In genomic region chrX:16892504-16893362, GRCh38 we compare ENCODE assay signal across 8 cellular contexts. TPM values are rescaled to one million over a fixed set of nuclear protein-coding genes. Genes with fewer than 3 reads are reported as not detected.
DNase-seq lines count a peak whose midpoint lies in the region; ATAC-seq, FAIRE-seq and TF ChIP-seq lines count a peak whose summit lies in the region.

No MANE protein-coding gene starts in this region.

- H3K9me2 ChIP-seq in hepatocyte (replicated peaks; ENCODE audit: insufficient read depth), result no peaks in the 10 kb centered on the region

- H3K36me3 ChIP-seq in GM12878 (ENCODE audit: control insufficient read depth in 2 of 2, insufficient read depth in 2 of 2, low read length in 1 of 2), result no peaks in the 10 kb centered on the region
- H3K36me3 ChIP-seq in hepatocyte (replicated peaks; ENCODE audit: insufficient read depth, low read depth), result no peaks in the 10 kb centered on the region
- H3K36me3 ChIP-seq in gastrocnemius medialis, result no peaks in the 10 kb centered on the region

- SMC1A ChIA-PET in GM12878 (lab: Charles Lee; ENCODE audit: uncharacterized antibody, unreplicated experiment), result interaction anchor here (1.4 to 2.0 kb wide), 5 partner anchors 10 to 153 kb away, joined by 4 to 12 read pairs (median 5); no protein-coding TSS in a partner anchor

- peak; percentile 40 for DNase-seq in GM10266 (ENCODE audit: extremely low spot score)
- DNase-seq in NCI-H2029 treated with DMSO at 0.1 percent for 48 hours (lab: John Stamatoyannopoulos, UW), result peak; percentile 50
- peak in 4 of 5 donors; percentile 26 to 63 (median 42) for DNase-seq in T-helper 1 cell
- peak; percentile 25 for DNase-seq in GM12878 (ENCODE audit: low read depth, low spot score)
- DNase-seq in hepatocyte (ENCODE audit: low spot score), result peak; percentile 94
- peak; percentile 28 to 58 for DNase-seq in gastrocnemius medialis

- no peak overlapping the region for H3K27ac ChIP-seq in GM12878 (ENCODE audit: control insufficient read depth, insufficient read depth)
- H3K27ac ChIP-seq in hepatocyte, result no peak overlapping the region
- no peak overlapping the region for H3K27ac ChIP-seq in gastrocnemius medialis

- CTCF ChIA-PET in GM12878 (lab: Yijun Ruan, JAX), result interaction anchor here (0.6 to 4.0 kb wide), 28 partner anchors 10 to 595 kb away, joined by 3 to 75 read pairs (median 4); partner anchors contain the start of genes SYAP1 and TXLNG

- H3K79me2 ChIP-seq in GM12878 (ENCODE audit: control insufficient read depth, insufficient read depth, low read length) (no peaks in the 10 kb centered on the region), hepatocyte (no peaks in the 10 kb centered on the region)

- RAD21 ChIA-PET in GM12878 (lab: Charles Lee; ENCODE audit: unreplicated experiment), result interaction anchor here (1.0 to 1.8 kb wide), 3 partner anchors 10 to 154 kb away, joined by 5 to 11 read pairs (median 6); no protein-coding TSS in a partner anchor

- H3K9ac ChIP-seq in GM12878 (ENCODE audit: control insufficient read depth, insufficient read depth, low read length), result no peak overlapping the region

- H4K20me1 ChIP-seq in GM12878 (ENCODE audit: control insufficient read depth, insufficient read depth), result no peaks in the 10 kb centered on the region
- no peaks in the 10 kb centered on the region for H4K20me1 ChIP-seq in hepatocyte (ENCODE audit: insufficient read depth, poor library complexity, severe bottlenecking)

- TF ChIP-seq EP300 in GM12878 (IDR thresholded peaks at IDR 0.05; ENCODE audit: borderline replicate concordance in 1 of 2, control insufficient read depth in 1 of 2, low read depth in 2 of 2, low read length in 2 of 2), result no peak

- H3K27me3 ChIP-seq in GM12878 (replicated peaks in 1 of 2; ENCODE audit: control insufficient read depth in 2 of 2, insufficient read depth in 2 of 2, low read length in 1 of 2) (0 out of 4 replicates have a peak, but pooled peaks cover 0 to 2% of the 10 kb centered on the region in 2 experiments), hepatocyte (no peaks in the 10 kb centered on the region), gastrocnemius medialis (peaks cover 0 to 6% (median 4%) of the 10 kb centered on the region in 3 donors)

- TF ChIP-seq CTCF in GM10266 (IDR thresholded peaks at IDR 0.05; ENCODE audit: control insufficient read depth, insufficient read depth, low read depth, missing control alignments) (peak; percentile 73), GM12878 (IDR thresholded peaks at IDR 0.05 in 2 of 3, conservative IDR thresholded peaks at IDR 0.05 in 1 of 3; ENCODE audit: control insufficient read depth in 2 of 3, extremely low read depth in 1 of 3, insufficient read depth in 1 of 3, low read depth in 3 of 3, low read length in 3 of 3) (peak; percentile 85 to 98 (median 91)), hepatocyte (IDR thresholded peaks at IDR 0.05; ENCODE audit: poor library complexity) (peak; percentile 88), gastrocnemius medialis (IDR thresholded peaks at IDR 0.05 in 4 of 5, conservative IDR thresholded peaks at IDR 0.05 in 1 of 5) (peak; percentile 34 to 84 (median 69))

- TF ChIP-seq POLR2A in GM12878 (IDR thresholded peaks at IDR 0.05; ENCODE audit: low read depth, low read length) (no peak), gastrocnemius medialis (IDR thresholded peaks at IDR 0.05) (no peak)

- peak; percentile 61 for TF ChIP-seq RAD21 in GM12878 (IDR thresholded peaks at IDR 0.05; ENCODE audit: insufficient read depth, low read depth, low read length)

- FAIRE-seq in GM12878 (lab: Jason Lieb, UNC), result peak; percentile 93

- H2AFZ ChIP-seq in GM12878 (ENCODE audit: control insufficient read depth, low read depth, low read length) (peak overlapping the region; percentile 59), hepatocyte (peak overlapping the region; percentile 62)

- ATAC-seq in HG02763 (IDR thresholded peaks at IDR 0.05; ENCODE audit: unreplicated experiment) (peak; percentile 88), GM12878 (peak; percentile 95), gastrocnemius medialis (peak; percentile 87 to 90), HG02623 (IDR thresholded peaks at IDR 0.05; ENCODE audit: unreplicated experiment) (no peak)

- no peaks in the 10 kb centered on the region for H3K9me3 ChIP-seq in GM12878 (replicated peaks; ENCODE audit: control insufficient read depth, insufficient read depth, low read length)
- H3K9me3 ChIP-seq in hepatocyte (ENCODE audit: low read depth), result no peaks in the 10 kb centered on the region
- no peaks in the 10 kb centered on the region for H3K9me3 ChIP-seq in gastrocnemius medialis

- intact Hi-C loops in GM12878 (cut with micrococcal nuclease; ENCODE audit: unreplicated experiment) (loop anchor here (1.0 kb wide), 1 partner anchor 66 kb away; no protein-coding TSS in a partner anchor), gastrocnemius medialis (cut with DNase I; ENCODE audit: low total_unique reads) (loop anchor here (1.0 to 2.0 kb wide), 2 partner anchors 9 to 66 kb away; no protein-coding TSS in a partner anchor)

- BruUV-seq in GM12878 (replicated peaks; lab: Mats Ljungman, UMichigan), result no TSS peak

- POLR2A ChIA-PET in GM12878 (lab: Charles Lee), result no interaction called here

- in situ Hi-C loops in GM12878 (cut with MboI), result loop anchor here (5.0 kb wide), 1 partner anchor 150 kb away; no protein-coding TSS in a partner anchor
- in situ Hi-C loops in gastrocnemius medialis (cut with MboI; ENCODE audit: low sequenced_read_pairs in 4 of 4), result loop anchor here in 2 of 4 donors (25.0 kb wide), 2 partner anchors 145 to 180 kb away; partner anchors contain the start of genes CTPS2 (in 1 of the 2) and SYAP1 (in 1 of the 2)

- H3K4me3 ChIP-seq in GM12878 (no peak overlapping the region), hepatocyte (no peak overlapping the region), gastrocnemius medialis (no peak overlapping the region)

- H3K4me1 ChIP-seq in GM12878 (ENCODE audit: control insufficient read depth, insufficient read depth, low read length), result peaks cover 3% of the 10 kb centered on the region; the same call in 1 of the 2 replicates
- H3K4me1 ChIP-seq in hepatocyte (ENCODE audit: insufficient read depth), result no peaks in the 10 kb centered on the region
- no peaks in the 10 kb centered on the region for H3K4me1 ChIP-seq in gastrocnemius medialis

- 12% methylated on average over 9 of the region's 9 CpGs for WGBS in GM12878 (ENCODE audit: insufficient coverage, insufficient replicate concordance, low lambda C conversion rate, missing lambda C conversion rate)
- 20% methylated on average over 9 of the region's 9 CpGs for WGBS in hepatocyte (ENCODE audit: low lambda C conversion rate, missing lambda C conversion rate)

- H3K4me2 ChIP-seq in GM12878 (ENCODE audit: control insufficient read depth, insufficient read depth), result 0 out of 2 replicates have a peak overlapping the region, but pooled peaks have one; percentile 4
- peak overlapping the region; percentile 39 for H3K4me2 ChIP-seq in hepatocyte

RNA-seq across cellular contexts. Expression of gene RBBP7, which starts 22.6 kb away (rescaled TPM):
- 58.3 and 60.8 TPM in 2 replicates for total RNA-seq in GM12878 (2013; cell fraction: nucleolus; rRNA removed)
- 185 and 195 TPM in 2 replicates for total RNA-seq in GM12878 (2014; rRNA removed)
- 220 and 226 TPM in 2 replicates for total RNA-seq in GM12878 (2014; rRNA removed; fragmentation: Illumina TruSeq; extraction: Trizol)
- total RNA-seq in GM12878 (2021), result 151 and 167 TPM in 2 replicates
- 94.1 TPM for polyA plus RNA-seq in GM12878 (2011; ENCODE audit: low read depth)
- 274 and 374 TPM in 2 replicates for polyA plus RNA-seq in GM12878 (2011; rRNA removed)
- 206 and 245 TPM in 2 replicates for polyA plus RNA-seq in GM12878 (2011; cell fraction: cytosol; rRNA removed)
- polyA plus RNA-seq in GM12878 (2011; cell fraction: nucleus; rRNA removed), result 201 and 203 TPM in 2 replicates
- 111 and 128 TPM in 2 replicates for polyA plus RNA-seq in GM12878 (2012)
- polyA plus RNA-seq in GM12878 (2014; fragmentation: Illumina TruSeq; extraction: Trizol), result 203 and 272 TPM in 2 replicates
- 100 to 1,000 TPM in 1 of 2 experiments, 10 to 100 TPM in 1; 95.3 to 155 TPM for polyA plus RNA-seq in GM12878 (2014; fragmentation: Nextera tagmentation; extraction: Ambion mirVana)
- polyA plus RNA-seq in GM12878 (2014; rRNA removed), result 149 and 170 TPM in 2 replicates
- polyA plus RNA-seq in GM12878 (2016; fragmentation: Nextera tagmentation; extraction: Ambion mirVana), result 100 to 1,000 TPM; 244 to 277 TPM
- 191 and 251 TPM in 2 replicates for polyA minus RNA-seq in GM12878 (2011; rRNA and poly(A)+ RNA removed)
- 66.4 and 73.4 TPM in 2 replicates for polyA minus RNA-seq in GM12878 (2011; cell fraction: cytosol; rRNA and poly(A)+ RNA removed)
- 31.8 and 55.2 TPM in 2 replicates for polyA minus RNA-seq in GM12878 (2011; cell fraction: nucleus; rRNA and poly(A)+ RNA removed)
- 170 and 185 TPM in 2 replicates for total RNA-seq in hepatocyte
- 260 and 263 TPM in 2 replicates for polyA plus RNA-seq in hepatocyte
- total RNA-seq in gastrocnemius medialis, result 100 to 1,000 TPM in 3 of 4 donors, 10 to 100 TPM in 1; 95.0 to 325 (median 151) TPM

RNA-seq across cellular contexts. Expression of gene REPS2, which starts 53.7 kb away (rescaled TPM):
- total RNA-seq in GM12878 (2013; cell fraction: nucleolus; rRNA removed), result 0.29 and 0.42 TPM in 2 replicates
- total RNA-seq in GM12878 (2014; rRNA removed), result 5.4 and 6.6 TPM in 2 replicates
- 4.1 and 4.3 TPM in 2 replicates for total RNA-seq in GM12878 (2014; rRNA removed; fragmentation: Illumina TruSeq; extraction: Trizol)
- 5.7 and 6.6 TPM in 2 replicates for total RNA-seq in GM12878 (2021)
- polyA plus RNA-seq in GM12878 (2011; ENCODE audit: low read depth), result 0.20 TPM
- 3.2 and 3.5 TPM in 2 replicates for polyA plus RNA-seq in GM12878 (2011; rRNA removed)
- polyA plus RNA-seq in GM12878 (2011; cell fraction: cytosol; rRNA removed), result 1.6 and 2.1 TPM in 2 replicates
- 1.2 and 1.8 TPM in 2 replicates for polyA plus RNA-seq in GM12878 (2011; cell fraction: nucleus; rRNA removed)
- 0.04 and 0.16 TPM in 2 replicates for polyA plus RNA-seq in GM12878 (2012)
- 3.5 and 3.8 TPM in 2 replicates for polyA plus RNA-seq in GM12878 (2014; fragmentation: Illumina TruSeq; extraction: Trizol)
- polyA plus RNA-seq in GM12878 (2014; fragmentation: Nextera tagmentation; extraction: Ambion mirVana), result 1 to 10 TPM; 3.6 to 6.8 TPM
- 3.2 and 4.2 TPM in 2 replicates for polyA plus RNA-seq in GM12878 (2014; rRNA removed)
- polyA plus RNA-seq in GM12878 (2016; fragmentation: Nextera tagmentation; extraction: Ambion mirVana), result 1 to 10 TPM; 2.1 to 2.3 TPM
- polyA minus RNA-seq in GM12878 (2011; rRNA and poly(A)+ RNA removed), result 3.4 and 4.0 TPM in 2 replicates
- 0.94 and 2.3 TPM in 2 replicates for polyA minus RNA-seq in GM12878 (2011; cell fraction: cytosol; rRNA and poly(A)+ RNA removed)
- polyA minus RNA-seq in GM12878 (2011; cell fraction: nucleus; rRNA and poly(A)+ RNA removed), result 2.2 and 2.4 TPM in 2 replicates
- total RNA-seq in hepatocyte, result 3.3 and 5.0 TPM in 2 replicates
- 2.0 and 3.4 TPM in 2 replicates for polyA plus RNA-seq in hepatocyte
- 1 to 10 TPM; 1.8 to 8.8 (median 3.2) TPM for total RNA-seq in gastrocnemius medialis

Comparison
In these comparisons a context has a peak if more than half of its experiments do, and no peak if none do; other contexts are left out.
1. DNase-seq: peak in every context shown above with its lines; median percentile 94 in hepatocyte; 50 in NCI-H2029 treated with DMSO at 0.1 percent for 48 hours; 43 in gastrocnemius medialis; 42 in T-helper 1 cell; 40 in GM10266; 25 in GM12878.